8 cellular contexts compared by ENCODE assay signal in the genomic region with DNA sequence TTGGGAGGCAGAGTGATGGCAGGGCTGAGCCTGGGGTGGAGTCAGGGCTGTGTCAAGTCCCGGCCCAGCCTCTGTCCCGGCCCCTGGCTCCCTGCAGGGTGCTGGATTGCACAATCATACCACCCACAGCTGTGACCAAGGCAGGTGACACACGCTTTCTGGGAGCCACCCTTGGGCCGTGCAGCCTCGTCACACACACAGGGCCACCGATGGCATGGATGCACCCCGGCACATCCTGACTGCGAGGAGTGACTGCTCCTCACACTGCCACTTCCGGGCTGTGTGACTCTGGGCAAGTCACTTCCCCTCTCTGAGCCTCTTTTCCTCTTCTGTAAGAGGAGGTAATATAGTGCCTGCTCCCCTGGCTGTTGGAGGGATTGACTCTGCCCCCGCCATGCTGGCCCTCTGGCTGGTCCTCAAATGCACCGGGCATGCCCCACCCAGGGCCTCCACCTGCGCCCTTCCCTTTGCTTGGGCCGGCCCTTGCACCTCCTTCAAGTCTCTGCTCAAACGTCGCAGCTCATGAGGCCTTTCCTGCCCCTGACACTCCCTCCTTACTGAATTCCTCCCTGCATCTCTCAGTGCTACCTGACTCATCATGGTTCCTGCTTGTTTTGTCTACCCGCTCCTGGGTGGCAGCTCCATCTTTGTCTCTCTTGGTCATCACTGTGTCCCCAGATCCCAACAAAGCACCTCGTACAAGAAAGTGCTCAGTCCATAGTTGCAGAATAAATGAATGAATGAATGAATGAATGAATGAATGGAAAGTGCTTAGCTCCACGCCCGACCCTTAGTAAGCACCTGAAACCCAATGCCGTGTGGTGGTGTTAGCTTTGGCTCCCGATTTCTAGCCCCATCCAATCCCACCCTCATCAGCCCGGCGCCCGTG.
A peak's percentile ranks its signal among the peaks of the same experiment; 100 is the strongest.
DNase-seq lines count a peak whose midpoint lies in the region; ATAC-seq and TF ChIP-seq lines count a peak whose summit lies in the region.

No MANE protein-coding gene starts in this region.

- H3K36me3 Mint-ChIP-seq in activated CD4-positive, alpha-beta T cell treated with anti-CD3 and anti-CD28 coated beads for 36 hours (ENCODE audit: low read depth) = no peaks in the 10 kb centered on the region

- POLR2A ChIA-PET in activated CD4-positive, alpha-beta T cell treated with anti-CD3 and anti-CD28 coated beads for 36 hours (lab: Charles Lee) = no interaction called here

- no peak overlapping the region for H3K4me3 Mint-ChIP-seq in activated CD4-positive, alpha-beta T cell treated with anti-CD3 and anti-CD28 coated beads for 36 hours

- H3K4me1 ChIP-seq in thoracic aorta (ENCODE audit: control insufficient read depth in 1 of 2, low read depth in 2 of 2) = peaks cover 30 to 49% of the 10 kb centered on the region in 2 donors

- peaks cover 3% of the 10 kb centered on the region for H3K27me3 Mint-ChIP-seq in activated CD4-positive, alpha-beta T cell treated with anti-CD3 and anti-CD28 coated beads for 36 hours

- peak overlapping the region; percentile 48 to 80 for H3K27ac ChIP-seq in thoracic aorta

- no peaks in the 10 kb centered on the region for H3K9me3 Mint-ChIP-seq in activated CD4-positive, alpha-beta T cell treated with anti-CD3 and anti-CD28 coated beads for 36 hours (ENCODE audit: low read depth)

- TF ChIP-seq CTCF in thoracic aorta (IDR thresholded peaks at IDR 0.05) = no peak

- H3K27ac Mint-ChIP-seq in activated CD4-positive, alpha-beta T cell treated with anti-CD3 and anti-CD28 coated beads for 36 hours = peak overlapping the region; percentile 52

- peak; percentile 65 for DNase-seq in activated CD4-positive, alpha-beta T cell treated with anti-CD3 and anti-CD28 coated beads for 36 hours
- no peak for DNase-seq in activated CD4-positive, alpha-beta T cell treated with anti-CD3 and anti-CD28 coated beads, Interleukin-2, amount 50 U/mL, for 4 hours
- peak; percentile 61 to 70 for DNase-seq in activated T-cell treated with anti-CD3 and anti-CD28 coated beads, Interleukin-2, amount 50 U/mL, for 48 hours
- peak; percentile 20 for DNase-seq in kidney glomerular epithelial cell (lab: John Stamatoyannopoulos, UW)
- DNase-seq in thoracic aorta (ENCODE audit: low spot score) = no peak
- no peak for DNase-seq in effector CD8-positive, alpha-beta T cell (lab: John Stamatoyannopoulos, UW)
- DNase-seq in OCI-M2 (lab: John Stamatoyannopoulos, UW; ENCODE audit: unreplicated experiment) = no peak

- CTCF ChIA-PET in activated CD4-positive, alpha-beta T cell treated with anti-CD3 and anti-CD28 coated beads for 36 hours (lab: Charles Lee) = interaction anchor here (0.5 to 1.3 kb wide), 4 partner anchors 45 to 302 kb away, joined by 3 to 5 read pairs (median 4); no protein-coding TSS in a partner anchor

- no peaks in the 10 kb centered on the region for H3K9me3 ChIP-seq in thoracic aorta

- H3K4me3 ChIP-seq in thoracic aorta = no peak overlapping the region

- peak; percentile 69 for ATAC-seq in activated CD4-positive, alpha-beta T cell treated with anti-CD3 and anti-CD28 coated beads for 36 hours
- ATAC-seq in thoracic aorta (ENCODE audit: insufficient number of reproducible peaks, low FRiP score, low read depth) (no peak), HG03097 (IDR thresholded peaks at IDR 0.05; ENCODE audit: low FRiP score, unreplicated experiment) (no peak)

- H3K36me3 ChIP-seq in thoracic aorta = no peaks in the 10 kb centered on the region

- H3K4me1 Mint-ChIP-seq in activated CD4-positive, alpha-beta T cell treated with anti-CD3 and anti-CD28 coated beads for 36 hours = peaks cover 22% of the 10 kb centered on the region

- H3K27me3 ChIP-seq in thoracic aorta (replicated peaks; ENCODE audit: insufficient read depth) = no peaks in the 10 kb centered on the region

- intact Hi-C loops in activated CD4-positive, alpha-beta T cell treated with anti-CD3 and anti-CD28 coated beads for 36 hours (cut with DNase I, micrococcal nuclease) = loop anchor here (2.0 to 10.0 kb wide), 3 partner anchors 55 to 177 kb away; partner anchors contain the start of gene CEBPB (in 1 of the 2)

Comparison
In these comparisons a context has a peak if more than half of its experiments do, and no peak if none do; other contexts are left out.
1. DNase-seq: peak in activated CD4-positive, alpha-beta T cell treated with anti-CD3 and anti-CD28 coated beads for 36 hours (single experiment), activated T-cell treated with anti-CD3 and anti-CD28 coated beads, Interleukin-2, amount 50 U/mL, for 48 hours (2 of 2) and kidney glomerular epithelial cell (single experiment); none in activated CD4-positive, alpha-beta T cell treated with anti-CD3 and anti-CD28 coated beads, Interleukin-2, amount 50 U/mL, for 4 hours (0 of 2), thoracic aorta (single experiment), effector CD8-positive, alpha-beta T cell (single experiment) and OCI-M2 (single experiment).